Comparison of ENCODE assay signal across 34 cellular contexts in the genomic region with DNA sequence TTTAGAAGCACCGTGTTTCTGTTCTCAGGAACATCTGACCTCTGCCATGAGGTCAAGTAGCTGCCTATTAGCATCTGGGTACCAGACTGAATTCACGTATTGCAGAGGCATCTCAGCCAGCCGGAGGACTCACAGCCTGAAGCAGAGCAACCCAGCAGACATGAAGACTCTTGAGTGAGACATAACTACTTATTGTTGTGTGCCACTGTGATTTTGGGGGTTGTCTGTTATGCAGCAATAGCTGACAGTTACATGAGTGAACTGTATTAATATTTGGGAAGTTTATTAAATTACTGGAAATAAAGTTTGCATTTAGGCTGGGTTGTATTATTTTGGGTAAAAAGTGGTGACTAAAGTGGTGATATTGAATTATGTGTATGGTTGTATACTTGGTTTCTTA. TPM values are rescaled to one million over a fixed set of nuclear protein-coding genes. Genes with fewer than 3 reads are reported as not detected.
"Had no signal": no experiment of that assay in that cellular context is flagged by ENCODE, and none has a peak within 500 bp of the region (broad histone marks: within the 10 kb centered on the region; RNA-seq: fewer than 3 reads in every experiment).

No MANE protein-coding gene starts in this region.

- H3K4me1 Mint-ChIP-seq: activated T-helper 17 cell treated with anti-CD3 and anti-CD28 coated beads, Interleukin-2, amount 50 U/mL, for 72 hours; central memory CD8-positive, alpha-beta T cell; endodermal cell had no signal

- H3K27ac ChIP-seq: brain microvascular endothelial cell, coronary artery, gastroesophageal sphincter, WERI-Rb-1 had no signal

- ATAC-seq: activated CD4-positive, CD25-positive, alpha-beta regulatory T cell treated with anti-CD3 and anti-CD28 coated beads, Interleukin-2, amount 50 U/mL, for 24 hours; activated CD8-positive, alpha-beta T cell treated with anti-CD3 and anti-CD28 coated beads for 36 hours; activated T-cell treated with anti-CD3 and anti-CD28 coated beads, Interleukin-2, amount 50 U/mL, for 4 hours; activated T-helper 17 cell treated with anti-CD3 and anti-CD28 coated beads, Interleukin-2, amount 50 U/mL, for 72 hours; esophagus mucosa; gastroesophageal sphincter; T-helper 17 cell had no signal

- DNase-seq: activated B cell treated with CpG ODN at 0.5 μM for 24 hours; activated CD4-positive, alpha-beta T cell treated with anti-CD3 and anti-CD28 coated beads for 48 hours; activated CD4-positive, alpha-beta T cell treated with anti-CD3 and anti-CD28 coated beads, Interleukin-2, amount 50 U/mL, for 1 hour; activated CD4-positive, alpha-beta T cell treated with anti-CD3 and anti-CD28 coated beads, Interleukin-2, amount 50 U/mL, for 48 hours; activated CD8-positive, alpha-beta memory T cell treated with anti-CD3 and anti-CD28 coated beads for 24 hours; activated CD8-positive, alpha-beta T cell treated with anti-CD3 and anti-CD28 coated beads for 36 hours; activated effector memory CD4-positive, alpha-beta T cell treated with Interleukin-2 at 50 U/mL for 16 hours; activated gamma-delta T cell treated with Interleukin-2 at 50 U/mL for 16 hours; activated naive CD4-positive, alpha-beta T cell treated with anti-CD3 and anti-CD28 coated beads, Interleukin-2, amount 50 U/mL, for 16 hours; activated naive CD4-positive, alpha-beta T cell treated with Interleukin-2 at 50 U/mL for 16 hours; activated T-cell treated with anti-CD3 and anti-CD28 coated beads, Interleukin-2, amount 50 U/mL, for 4 hours; amniotic stem cell; brain microvascular endothelial cell; dorsolateral prefrontal cortex; effector memory CD4-positive, alpha-beta T cell; endodermal cell; foreskin melanocyte; T-helper 17 cell; T1000; WERI-Rb-1 had no signal

- H3K27ac Mint-ChIP-seq: activated B cell treated with CpG ODN at 0.5 μM for 24 hours; activated CD8-positive, alpha-beta T cell treated with anti-CD3 and anti-CD28 coated beads for 36 hours; activated naive CD8-positive, alpha-beta T cell; activated T-helper 17 cell treated with anti-CD3 and anti-CD28 coated beads, Interleukin-2, amount 50 U/mL, for 72 hours; dendritic cell treated with granulocyte-macrophage colony-stimulating factor and Interleukin-4, amounts not matched to agents 40 ng/mL and 50 ng/mL, for 4 days; endodermal cell; T-helper 17 cell; T-helper 2 cell treated with Interferon-gamma antibody and Interleukin-4, amounts not matched to agents 5 μg/mL and 100 μg/mL, for 36 hours had no signal

- H3K4me3 Mint-ChIP-seq: activated B cell treated with CpG ODN at 0.5 μM for 24 hours; activated CD8-positive, alpha-beta T cell treated with anti-CD3 and anti-CD28 coated beads for 36 hours; activated T-cell treated with anti-CD3 and anti-CD28 coated beads, Interleukin-2, amount 50 U/mL, for 4 hours; central memory CD8-positive, alpha-beta T cell; dendritic cell treated with granulocyte-macrophage colony-stimulating factor and Interleukin-4, amounts not matched to agents 40 ng/mL and 50 ng/mL, for 4 days; T-helper 17 cell had no signal

- H3K9me3 Mint-ChIP-seq: activated T-helper 17 cell treated with anti-CD3 and anti-CD28 coated beads, Interleukin-2, amount 50 U/mL, for 72 hours; central memory CD8-positive, alpha-beta T cell had no signal

- H3K27me3 ChIP-seq: brain microvascular endothelial cell had no signal

- H3K4me3 ChIP-seq: gastroesophageal sphincter had no signal

- H3K36me3 ChIP-seq: brain microvascular endothelial cell, gastroesophageal sphincter, WERI-Rb-1 had no signal

- H3K9me3 ChIP-seq: gastroesophageal sphincter had no signal

RNA-seq across cellular contexts. Expression of a gene that starts 1.3 kb away (rescaled TPM):
- total RNA-seq: activated B cell treated with CpG ODN at 0.5 μM for 24 hours; activated CD8-positive, alpha-beta T cell treated with anti-CD3 and anti-CD28 coated beads for 36 hours; activated T-cell treated with anti-CD3 and anti-CD28 coated beads, Interleukin-2, amount 50 U/mL, for 4 hours; activated T-helper 17 cell treated with anti-CD3 and anti-CD28 coated beads, Interleukin-2, amount 50 U/mL, for 72 hours; bronchial epithelial cell; cardiac septum; epithelial cell of proximal tubule; esophagus mucosa; gastroesophageal sphincter; glomerular endothelial cell; T-helper 17 cell had no signal
- polyA plus RNA-seq: adipose tissue had no signal
